ENCODE assay signal across 8 cellular contexts in genomic region chr6:143536866-143537691, GRCh38. TPM values are rescaled to one million over a fixed set of nuclear protein-coding genes. Genes with fewer than 3 reads are reported as not detected.
A peak's percentile ranks its signal among the peaks of the same experiment; 100 is the strongest.
DNase-seq lines count a peak whose midpoint lies in the region; ATAC-seq, FAIRE-seq and TF ChIP-seq lines count a peak whose summit lies in the region.

No MANE protein-coding gene starts in this region.

- H3K9me3 ChIP-seq in neuron (ENCODE audit: low read length) (no peaks in the 10 kb centered on the region), transverse colon (no peaks in the 10 kb centered on the region)

- H3K36me3 ChIP-seq in neuron (ENCODE audit: insufficient read depth, low read length): no peaks in the 10 kb centered on the region
- no peaks in the 10 kb centered on the region for H3K36me3 ChIP-seq in transverse colon

- DNase-seq in C1 segment of cervical spinal cord (lab: John Stamatoyannopoulos, UW): peak in 9 of 14 donors; percentile 9 to 62 (median 27)
- DNase-seq in SIG-M5 (lab: John Stamatoyannopoulos, UW): peak; percentile 5
- DNase-seq in activated gamma-delta T cell treated with anti-CD3 and anti-CD28 coated beads, Interleukin-2, amount 50 U/mL, for 16 hours (ENCODE audit: low read depth): peak; percentile 30
- peak; percentile 34 to 38 for DNase-seq in frontal cortex (ENCODE audit: low spot score in 2 of 2)
- peak; percentile 81 for DNase-seq in transverse colon

- no peaks in the 10 kb centered on the region for H3K27me3 ChIP-seq in neuron (ENCODE audit: insufficient read depth, low read length)
- H3K27me3 ChIP-seq in transverse colon: no peaks in the 10 kb centered on the region

- intact Hi-C loops in transverse colon (cut with DNase I; ENCODE audit: low total_unique reads): no loop called here

- peak; percentile 59 for ATAC-seq in GM19438 (IDR thresholded peaks at IDR 0.05; ENCODE audit: low read depth, unreplicated experiment)
- ATAC-seq in HG03520 (IDR thresholded peaks at IDR 0.05; ENCODE audit: unreplicated experiment): peak; percentile 45

- TF ChIP-seq EP300 in transverse colon (IDR thresholded peaks at IDR 0.05; ENCODE audit: low read depth): no peak

- in situ Hi-C loops in transverse colon (cut with MboI; ENCODE audit: low pct_ligation_motif_present in 1 of 4, low pct_unique_long_range_greater_than_20kb in 1 of 4, low sequenced_read_pairs in 3 of 4): no loop called here

- FAIRE-seq in frontal cortex (lab: Jason Lieb, UNC): no peak

- peak overlapping the region; percentile 63 for H3K4me3 ChIP-seq in neuron (ENCODE audit: low read length)
- peak overlapping the region; percentile 52 to 73 (median 54) for H3K4me3 ChIP-seq in transverse colon

- peak; percentile 8 to 54 (median 30) for TF ChIP-seq CTCF in transverse colon (IDR thresholded peaks at IDR 0.05)

- 0% methylated on average over 1 to 31 of the region's 103 CpGs for WGBS in transverse colon (ENCODE audit: low coverage in 1 of 2), 2 donors

- H3K4me1 ChIP-seq in neuron (ENCODE audit: insufficient read depth, low read length) (peaks cover 7% of the 10 kb centered on the region), transverse colon (peaks cover 0 to 30% (median 11%) of the 10 kb centered on the region in 4 donors)

- peak; percentile 50 for TF ChIP-seq POLR2A in transverse colon (IDR thresholded peaks at IDR 0.05)

- H2AFZ ChIP-seq in neuron (ENCODE audit: low read depth, low read length): peak overlapping the region; percentile 96

- peak overlapping the region; percentile 80 to 88 (median 84) for H3K27ac ChIP-seq in transverse colon

RNA-seq across cellular contexts. Expression of gene FUCA2, which starts 25.6 kb away (rescaled TPM):
- total RNA-seq in frontal cortex (11.8 TPM), transverse colon (10 to 100 TPM; 19.5 to 70.3 (median 46.9) TPM)

Comparison
In these comparisons a context has a peak if more than half of its experiments do, and no peak if none do; other contexts are left out.
1. Peak in every context shown above with its lines: DNase-seq, ATAC-seq, H3K4me3 ChIP-seq and H3K27ac ChIP-seq.
2. DNase-seq: peak in every context shown above with its lines; median percentile 81 in transverse colon; 36 in frontal cortex; 30 in activated gamma-delta T cell treated with anti-CD3 and anti-CD28 coated beads, Interleukin-2, amount 50 U/mL, for 16 hours; 27 in C1 segment of cervical spinal cord; 5 in SIG-M5.